Comparison of ENCODE assay signal across 18 cellular contexts in genomic region chr18:1306641-1307040, GRCh38.
A peak's percentile ranks its signal among the peaks of the same experiment; 100 is the strongest.
DNase-seq lines count a peak whose midpoint lies in the region; TF ChIP-seq lines count a peak whose summit lies in the region.
"Had no signal": no experiment of that assay in that cellular context is flagged by ENCODE, and none has a peak within 500 bp of the region (broad histone marks: within the 10 kb centered on the region; RNA-seq: fewer than 3 reads in every experiment).

No MANE protein-coding gene starts in this region.

- H2BK15ac ChIP-seq in H9 (ENCODE audit: low read depth, low read length): no peak overlapping the region

- H3K27me3 Mint-ChIP-seq in H9 (ENCODE audit: low read depth): no peaks in the 10 kb centered on the region
- H3K27me3 Mint-ChIP-seq: CD4-positive, alpha-beta memory T cell; CD4-positive, CD25-positive, alpha-beta regulatory T cell had no signal

- no peak overlapping the region for H3K18ac ChIP-seq in H9 (ENCODE audit: insufficient read length, low read depth, low read length)

- H4K5ac ChIP-seq in H9 (ENCODE audit: insufficient read length, low read depth, low read length): no peak overlapping the region

- DNase-seq in SK-MEL-5 (ENCODE audit: low read depth, low spot score) (peak; percentile 86), foreskin melanocyte (peak; percentile 71), NCI-H1048 (lab: John Stamatoyannopoulos, UW) (no peak), NCI-H82 (lab: John Stamatoyannopoulos, UW) (no peak), H9 (no peak)
- DNase-seq: 8988T; ACHN; BE2C; C1 segment of cervical spinal cord; Caco-2; Calu3; CD4-positive, alpha-beta memory T cell; CD4-positive, CD25-positive, alpha-beta regulatory T cell; CD8-positive, alpha-beta memory T cell; DMS79 treated with DMSO at 0.1 percent for 48 hours; GF-D8 had no signal

- no CpG with 5 or more reads among the region's 2 CpGs for WGBS in H9 (ENCODE audit: extremely low coverage, insufficient read length, low lambda C conversion rate)

- H3K4me1 Mint-ChIP-seq in H9: peaks cover 6 to 9% of the 10 kb centered on the region in 2 experiments
- H3K4me1 Mint-ChIP-seq: CD14-positive monocyte; CD4-positive, alpha-beta memory T cell; CD4-positive, CD25-positive, alpha-beta regulatory T cell; CD8-positive, alpha-beta memory T cell had no signal

- TF ChIP-seq CTCF in H9 (conservative IDR thresholded peaks at IDR 0.05): no peak

- H4K8ac ChIP-seq in H9 (replicated peaks; ENCODE audit: insufficient read length, low read depth, low read length): no peak overlapping the region

- H4K20me1 ChIP-seq in H9 (ENCODE audit: control insufficient read depth, insufficient read depth, insufficient read length): no peaks in the 10 kb centered on the region
- H4K20me1 ChIP-seq: BLaER1 had no signal

- no peak overlapping the region for H2AK5ac ChIP-seq in H9 (ENCODE audit: insufficient read length, low read length)

- no peak overlapping the region for H3K27ac Mint-ChIP-seq in H9
- H3K27ac Mint-ChIP-seq: CD14-positive monocyte; CD4-positive, alpha-beta memory T cell; CD4-positive, CD25-positive, alpha-beta regulatory T cell; CD8-positive, alpha-beta memory T cell had no signal

- H3K9ac ChIP-seq in H9 (ENCODE audit: extremely low read depth, insufficient read length, low read length): no peak overlapping the region
- H3K9ac ChIP-seq: BLaER1 had no signal

- H2BK20ac ChIP-seq in H9 (ENCODE audit: low read depth, low read length, poor library complexity, severe bottlenecking): no peak overlapping the region

- H3K9me3 ChIP-seq in H9 (ENCODE audit: control insufficient read depth, low read depth, low read length): no peaks in the 10 kb centered on the region
- H3K9me3 ChIP-seq: BE2C, BLaER1, Caco-2 had no signal

- no peak overlapping the region for H4K91ac ChIP-seq in H9 (ENCODE audit: insufficient read length, low read depth, low read length)

- in situ Hi-C loops in SK-MEL-5 (cut with HindIII; ENCODE audit: low pct_unique_long_range_greater_than_20kb, low sequenced_read_pairs): no loop called here

- H3K23me2 ChIP-seq in H9 (ENCODE audit: insufficient read length, low read depth, low read length, poor library complexity, severe bottlenecking): no peaks in the 10 kb centered on the region

- no peaks in the 10 kb centered on the region for H3K79me1 ChIP-seq in H9 (ENCODE audit: insufficient read depth, low read depth, low read length, poor library complexity, severe bottlenecking)

- H3K4me1 ChIP-seq in H9 (ENCODE audit: insufficient read depth, low read length): no peaks in the 10 kb centered on the region; the same call in 1 of the 2 replicates
- H3K4me1 ChIP-seq: BLaER1, Caco-2 had no signal

- H3K56ac ChIP-seq in H9 (ENCODE audit: insufficient read length, low read depth, low read length): no peak overlapping the region

- no peaks in the 10 kb centered on the region for H3K79me2 ChIP-seq in H9 (ENCODE audit: insufficient read depth, low read length)

- no peak overlapping the region for H3K23ac ChIP-seq in H9 (ENCODE audit: insufficient read length, low read depth, low read length)

- no peak overlapping the region for H3T11ph ChIP-seq in H9 (ENCODE audit: low read length)

- no peak overlapping the region for H3K4me2 ChIP-seq in H9 (ENCODE audit: insufficient read depth, insufficient read length, low read length)
- H3K4me2 ChIP-seq: BLaER1 had no signal

- H3K9me3 Mint-ChIP-seq in H9: peaks cover 0 to 5% of the 10 kb centered on the region in 2 experiments; a peak in 1 of 5 replicates

- H3K27ac ChIP-seq in H9 (ENCODE audit: insufficient read length, low read depth, low read length): no peak overlapping the region
- H3K27ac ChIP-seq: BLaER1 had no signal

- H2AFZ ChIP-seq in H9 (ENCODE audit: low read length): no peak overlapping the region

- H3K4ac ChIP-seq in H9 (ENCODE audit: low read depth, low read length): no peak overlapping the region

- H2BK5ac ChIP-seq in H9 (ENCODE audit: insufficient read length, low read length): no peak overlapping the region

- no peak overlapping the region for H3K4me3 Mint-ChIP-seq in H9
- H3K4me3 Mint-ChIP-seq: CD14-positive monocyte; CD4-positive, alpha-beta memory T cell; CD4-positive, CD25-positive, alpha-beta regulatory T cell; CD8-positive, alpha-beta memory T cell had no signal

- H3K27me3 ChIP-seq in H9 (ENCODE audit: insufficient read depth, low read length): no peaks in the 10 kb centered on the region
- H3K27me3 ChIP-seq: BE2C, BLaER1 had no signal

- no peak overlapping the region for H2BK12ac ChIP-seq in H9 (ENCODE audit: insufficient read length, low read depth, low read length)

- H2BK120ac ChIP-seq in H9 (ENCODE audit: low read depth, low read length, poor library complexity, severe bottlenecking): no peak overlapping the region

- no peak overlapping the region for H3K14ac ChIP-seq in H9 (ENCODE audit: insufficient read depth, low read length)

- no peaks in the 10 kb centered on the region for H3K36me3 Mint-ChIP-seq in H9 (ENCODE audit: insufficient read depth in 1 of 3, low read depth in 3 of 3)
- H3K36me3 Mint-ChIP-seq: CD14-positive monocyte; CD4-positive, alpha-beta memory T cell; CD4-positive, CD25-positive, alpha-beta regulatory T cell; CD8-positive, alpha-beta memory T cell had no signal

Comparison
In these comparisons a context has a peak if more than half of its experiments do, and no peak if none do; other contexts are left out.
1. DNase-seq: peak in SK-MEL-5 (single experiment) and foreskin melanocyte (single experiment); none in NCI-H1048 (single experiment), NCI-H82 (single experiment) and H9 (single experiment).